ENCODE assay signal across 14 cellular contexts in the genomic region with DNA sequence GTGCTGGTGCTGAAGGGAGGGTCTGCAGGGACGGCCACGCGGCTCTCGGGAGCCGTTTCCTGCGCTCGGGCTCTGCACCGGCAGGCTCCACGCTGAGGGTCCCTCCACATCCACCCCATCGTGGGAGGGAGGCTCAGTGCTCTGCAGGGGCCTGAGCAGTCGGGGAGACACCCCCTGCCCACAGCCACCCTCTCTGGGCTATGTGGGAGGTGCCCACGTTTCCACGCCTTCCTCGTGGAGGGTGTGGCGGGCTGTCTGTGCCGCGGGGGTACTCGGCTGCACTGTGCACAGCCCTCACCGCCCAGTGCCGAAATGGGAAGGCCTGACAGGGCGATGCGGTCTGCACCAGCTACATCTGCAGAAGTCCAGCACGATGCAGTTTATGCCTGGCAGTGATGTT. TPM values are rescaled to one million over a fixed set of nuclear protein-coding genes. Genes with fewer than 3 reads are reported as not detected.
DNase-seq lines count a peak whose midpoint lies in the region; ATAC-seq and TF ChIP-seq lines count a peak whose summit lies in the region.
"Had no signal": no experiment of that assay in that cellular context is flagged by ENCODE, and none has a peak within 500 bp of the region (broad histone marks: within the 10 kb centered on the region; RNA-seq: fewer than 3 reads in every experiment).

No MANE protein-coding gene starts in this region.

- peaks cover 39% of the 10 kb centered on the region for H3K36me3 Mint-ChIP-seq in T-helper 1 cell treated with Interleukin-12 subunit alpha and Interleukin-12 subunit beta and Interleukin-4 antibody, amounts not matched to agents 30 μg/mL and 1 μg/mL, for 36 hours (ENCODE audit: low read depth)
- peaks cover 2% of the 10 kb centered on the region for H3K36me3 Mint-ChIP-seq in activated naive CD8-positive, alpha-beta T cell treated with anti-CD3 and anti-CD28 coated beads, Interleukin-2, amount 10 ng/mL, durations not matched to agents 7 days and 5 days
- peaks cover 8% of the 10 kb centered on the region for H3K36me3 Mint-ChIP-seq in neural progenitor cell

- H3K4me2 ChIP-seq in neural progenitor cell = peak overlapping the region; percentile 34

- H3K4me1 Mint-ChIP-seq in T-helper 1 cell treated with Interleukin-12 subunit alpha and Interleukin-12 subunit beta and Interleukin-4 antibody, amounts not matched to agents 30 μg/mL and 1 μg/mL, for 36 hours (ENCODE audit: low read depth) = peaks cover 62% of the 10 kb centered on the region
- H3K4me1 Mint-ChIP-seq in activated naive CD8-positive, alpha-beta T cell treated with anti-CD3 and anti-CD28 coated beads, Interleukin-2, amount 10 ng/mL, durations not matched to agents 7 days and 5 days = peaks cover 40% of the 10 kb centered on the region
- H3K4me1 Mint-ChIP-seq in neural progenitor cell = peaks cover 56% of the 10 kb centered on the region

- no peak overlapping the region for H3K9ac ChIP-seq in neural progenitor cell

- H3K27ac ChIP-seq in neural progenitor cell (no peak overlapping the region), brain microvascular endothelial cell (no peak overlapping the region), tibial nerve (no peak overlapping the region)
- H3K27ac ChIP-seq: neutrophil, SJSA1, thoracic aorta, VCaP had no signal

- in situ Hi-C loops in brain microvascular endothelial cell (cut with HindIII; ENCODE audit: low pct_ligation_motif_present, low sequenced_read_pairs) (no loop called here), KBM-7 (cut with MboI; ENCODE audit: low pct_unique_long_range_greater_than_20kb, low sequenced_read_pairs) (no loop called here)

- 71 to 80% methylated on average over 22 to 23 of the region's 23 CpGs for WGBS in tibial nerve, 2 donors

- ATAC-seq in activated naive CD8-positive, alpha-beta T cell treated with anti-CD3 and anti-CD28 coated beads, Interleukin-2, amount 10 ng/mL, durations not matched to agents 7 days and 5 days (ENCODE audit: low read depth) = no peak
- ATAC-seq: heart right ventricle had no signal

- DNase-seq in T-helper 1 cell = no peak
- no peak for DNase-seq in activated naive CD8-positive, alpha-beta T cell treated with anti-CD3 and anti-CD28 coated beads, Interleukin-2, amount 10 ng/mL, durations not matched to agents 7 days and 5 days
- DNase-seq in neural progenitor cell (ENCODE audit: low spot score) = no peak
- no peak for DNase-seq in brain microvascular endothelial cell
- no peak for DNase-seq in KBM-7
- DNase-seq in tibial nerve (ENCODE audit: low spot score in 2 of 2) = no peak
- DNase-seq: heart right ventricle, left colon had no signal

- TF ChIP-seq POLR2A in tibial nerve (IDR thresholded peaks at IDR 0.05) = no peak

- TF ChIP-seq EP300 in tibial nerve (IDR thresholded peaks at IDR 0.05) = no peak

- H3K9me3 ChIP-seq in neural progenitor cell (ENCODE audit: low read depth) (no peaks in the 10 kb centered on the region), tibial nerve (no peaks in the 10 kb centered on the region)
- H3K9me3 ChIP-seq: heart right ventricle, neutrophil, SJSA1, thoracic aorta had no signal

- peaks cover 27% of the 10 kb centered on the region for H3K79me2 ChIP-seq in neural progenitor cell (ENCODE audit: low read depth)

- H2AFZ ChIP-seq in neural progenitor cell (replicated peaks) = no peak overlapping the region

- no peaks in the 10 kb centered on the region for H3K27me3 Mint-ChIP-seq in T-helper 1 cell treated with Interleukin-12 subunit alpha and Interleukin-12 subunit beta and Interleukin-4 antibody, amounts not matched to agents 30 μg/mL and 1 μg/mL, for 36 hours (ENCODE audit: low read depth)
- no peaks in the 10 kb centered on the region for H3K27me3 Mint-ChIP-seq in activated naive CD8-positive, alpha-beta T cell treated with anti-CD3 and anti-CD28 coated beads, Interleukin-2, amount 10 ng/mL, durations not matched to agents 7 days and 5 days
- H3K27me3 Mint-ChIP-seq in neural progenitor cell (ENCODE audit: insufficient read depth, low read depth) = peaks cover 8% of the 10 kb centered on the region

- H4K20me1 ChIP-seq in neural progenitor cell (ENCODE audit: low read depth) = peaks cover 37% of the 10 kb centered on the region

- no peak overlapping the region for H3K4me3 Mint-ChIP-seq in T-helper 1 cell treated with Interleukin-12 subunit alpha and Interleukin-12 subunit beta and Interleukin-4 antibody, amounts not matched to agents 30 μg/mL and 1 μg/mL, for 36 hours
- H3K4me3 Mint-ChIP-seq in activated naive CD8-positive, alpha-beta T cell treated with anti-CD3 and anti-CD28 coated beads, Interleukin-2, amount 10 ng/mL, durations not matched to agents 7 days and 5 days = peak overlapping the region; percentile 82
- no peak overlapping the region for H3K4me3 Mint-ChIP-seq in neural progenitor cell

- H3K36me3 ChIP-seq in neural progenitor cell (no peaks in the 10 kb centered on the region), brain microvascular endothelial cell (replicated peaks) (peaks cover under 1% of the 10 kb centered on the region), tibial nerve (peaks cover 0 to 14% (median 0%) of the 10 kb centered on the region in 3 donors)

- TF ChIP-seq CTCF in neural progenitor cell (IDR thresholded peaks at IDR 0.05) (no peak), brain microvascular endothelial cell (IDR thresholded peaks at IDR 0.05; ENCODE audit: low read depth, low read length, missing control alignments) (no peak), tibial nerve (IDR thresholded peaks at IDR 0.05) (no peak)

- no peaks in the 10 kb centered on the region for H3K9me3 Mint-ChIP-seq in T-helper 1 cell treated with Interleukin-12 subunit alpha and Interleukin-12 subunit beta and Interleukin-4 antibody, amounts not matched to agents 30 μg/mL and 1 μg/mL, for 36 hours
- H3K9me3 Mint-ChIP-seq in activated naive CD8-positive, alpha-beta T cell treated with anti-CD3 and anti-CD28 coated beads, Interleukin-2, amount 10 ng/mL, durations not matched to agents 7 days and 5 days = no peaks in the 10 kb centered on the region
- no peaks in the 10 kb centered on the region for H3K9me3 Mint-ChIP-seq in neural progenitor cell

- peak overlapping the region; percentile 9 for H3K27ac Mint-ChIP-seq in T-helper 1 cell treated with Interleukin-12 subunit alpha and Interleukin-12 subunit beta and Interleukin-4 antibody, amounts not matched to agents 30 μg/mL and 1 μg/mL, for 36 hours
- H3K27ac Mint-ChIP-seq in activated naive CD8-positive, alpha-beta T cell treated with anti-CD3 and anti-CD28 coated beads, Interleukin-2, amount 10 ng/mL, durations not matched to agents 7 days and 5 days = peak overlapping the region; percentile 98
- peak overlapping the region; percentile 94 for H3K27ac Mint-ChIP-seq in neural progenitor cell

- peak overlapping the region; percentile 27; the same call in 1 of the 2 replicates for H3K4me3 ChIP-seq in GM08714 (ENCODE audit: low read length)
- no peak overlapping the region for H3K4me3 ChIP-seq in neural progenitor cell
- no peak overlapping the region for H3K4me3 ChIP-seq in brain microvascular endothelial cell (ENCODE audit: low read depth, low read length)
- H3K4me3 ChIP-seq in tibial nerve = no peak overlapping the region
- H3K4me3 ChIP-seq: SJSA1, thoracic aorta had no signal

- H3K4me1 ChIP-seq in neural progenitor cell (peaks cover 28% of the 10 kb centered on the region), tibial nerve (peaks cover 0 to 25% (median 13%) of the 10 kb centered on the region in 4 donors)

- H3K27me3 ChIP-seq in neural progenitor cell (no peaks in the 10 kb centered on the region), brain microvascular endothelial cell (replicated peaks) (no peaks in the 10 kb centered on the region), tibial nerve (no peaks in the 10 kb centered on the region)
- H3K27me3 ChIP-seq: heart right ventricle, neutrophil, SJSA1 had no signal

- H3F3A ChIP-seq in neural progenitor cell (ENCODE audit: low read depth) = no peaks in the 10 kb centered on the region

- POLR2A ChIA-PET in activated naive CD8-positive, alpha-beta T cell treated with anti-CD3 and anti-CD28 coated beads, Interleukin-2, amount 10 ng/mL, durations not matched to agents 7 days and 5 days (lab: Charles Lee) = interaction anchor here (0.6 to 3.3 kb wide), 4 partner anchors 14 to 186 kb away, joined by 3 to 48 read pairs (median 12); no protein-coding TSS in a partner anchor

RNA-seq across cellular contexts. Expression of a gene that starts 25.5 kb away (rescaled TPM):
- total RNA-seq in activated naive CD8-positive, alpha-beta T cell treated with anti-CD3 and anti-CD28 coated beads, Interleukin-2, amount 10 ng/mL, durations not matched to agents 7 days and 5 days = not detected
- total RNA-seq in neural progenitor cell (ENCODE audit: low replicate concordance) (not detected in 2 replicates), tibial nerve (not detected)
- total RNA-seq: left colon, SJSA1, thoracic aorta had no signal

Comparison
In these comparisons a context has a peak if more than half of its experiments do, and no peak if none do; other contexts are left out.
1. H3K27ac Mint-ChIP-seq: peak in every context shown above with its lines; median percentile 98 in activated naive CD8-positive, alpha-beta T cell treated with anti-CD3 and anti-CD28 coated beads, Interleukin-2, amount 10 ng/mL, durations not matched to agents 7 days and 5 days; 94 in neural progenitor cell; 9 in T-helper 1 cell treated with Interleukin-12 subunit alpha and Interleukin-12 subunit beta and Interleukin-4 antibody, amounts not matched to agents 30 μg/mL and 1 μg/mL, for 36 hours.